ENCODE assay signal across 12 cellular contexts in the genomic region with DNA sequence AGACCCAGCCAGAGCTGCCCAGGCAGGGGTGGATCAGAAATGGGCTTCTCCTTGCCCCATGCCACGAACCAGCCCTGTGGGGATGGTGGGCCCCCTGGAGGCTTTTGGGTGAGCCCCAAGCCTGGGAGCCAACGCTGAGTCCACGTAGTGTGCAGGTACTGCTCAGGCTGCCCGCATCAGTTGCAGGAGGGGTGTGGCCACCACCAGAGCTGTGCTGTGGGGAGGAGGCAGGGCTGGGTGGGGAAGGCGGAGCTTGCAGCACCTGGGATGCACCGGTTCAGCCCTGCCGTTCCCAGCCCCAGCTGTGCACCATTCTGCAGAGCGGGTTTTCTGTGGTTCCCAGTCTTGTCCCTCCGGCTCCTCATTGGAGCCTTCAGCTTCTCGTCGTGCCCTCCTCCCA. TPM values are rescaled to one million over a fixed set of nuclear protein-coding genes. Genes with fewer than 3 reads are reported as not detected.
DNase-seq lines count a peak whose midpoint lies in the region; ATAC-seq and TF ChIP-seq lines count a peak whose summit lies in the region.
"Had no signal": no experiment of that assay in that cellular context is flagged by ENCODE, and none has a peak within 500 bp of the region (broad histone marks: within the 10 kb centered on the region; RNA-seq: fewer than 3 reads in every experiment).

No MANE protein-coding gene starts in this region.

- dilution Hi-C loops in mammary epithelial cell (cut with HindIII; ENCODE audit: low sequenced_read_pairs) = no loop called here

- no peaks in the 10 kb centered on the region for H3K4me1 Mint-ChIP-seq in neural progenitor cell
- no peaks in the 10 kb centered on the region for H3K4me1 Mint-ChIP-seq in activated CD4-positive, alpha-beta memory T cell treated with anti-CD3 and anti-CD28 coated beads, Interleukin-2, amount 10 ng/mL, durations not matched to agents 7 days and 5 days

- H3K27me3 ChIP-seq in mammary epithelial cell (ENCODE audit: insufficient read depth, low read length) (no peaks in the 10 kb centered on the region), neural progenitor cell (no peaks in the 10 kb centered on the region)
- H3K27me3 ChIP-seq: body of pancreas had no signal

- peak overlapping the region in 1 of 3 experiments; percentile 2 for H3K4me3 ChIP-seq in mammary epithelial cell (replicated peaks in 1 of 3; ENCODE audit: insufficient read depth in 1 of 3, low read depth in 2 of 3, low read length in 3 of 3)
- H3K4me3 ChIP-seq in neural progenitor cell = no peak overlapping the region
- H3K4me3 ChIP-seq: body of pancreas had no signal

- intact Hi-C loops in mammary epithelial cell (cut with micrococcal nuclease) = no loop called here

- WGBS in mammary epithelial cell (ENCODE audit: low coverage, missing lambda C conversion rate) = 12% methylated on average over 5 of the region's 11 CpGs

- peak; percentile 19 for DNase-seq in NCI-H82 (lab: John Stamatoyannopoulos, UW)
- no peak for DNase-seq in NCI-H82 treated with DMSO at 0.1 percent for 48 hours (lab: John Stamatoyannopoulos, UW; ENCODE audit: unreplicated experiment)
- peak; percentile 87 for DNase-seq in NCI-H2107 (lab: John Stamatoyannopoulos, UW)
- peak; percentile 77 for DNase-seq in mammary epithelial cell
- DNase-seq in neural progenitor cell (ENCODE audit: low spot score) = peak; percentile 64
- no peak for DNase-seq in central memory CD4-positive, alpha-beta T cell
- no peak for DNase-seq in activated CD4-positive, alpha-beta memory T cell treated with anti-CD3 and anti-CD28 coated beads, Interleukin-2, amount 10 ng/mL, durations not matched to agents 7 days and 5 days
- DNase-seq: activated T-cell treated with anti-CD3 and anti-CD28 coated beads, Interleukin-2, amount 50 U/mL, for 24 hours; body of pancreas; right cardiac atrium had no signal

- H3K4me2 ChIP-seq in mammary epithelial cell (ENCODE audit: insufficient read depth, low read depth, low read length) (peak overlapping the region; percentile 58), neural progenitor cell (peak overlapping the region; percentile 58)

- H3K36me3 ChIP-seq in mammary epithelial cell (ENCODE audit: insufficient read depth, low read length) (peaks cover 14% of the 10 kb centered on the region), neural progenitor cell (no peaks in the 10 kb centered on the region)

- no peak overlapping the region for H3K9ac ChIP-seq in mammary epithelial cell (ENCODE audit: insufficient read depth, low read length)
- no peak overlapping the region for H3K9ac ChIP-seq in neural progenitor cell

- no TSS peak for BruUV-seq in mammary epithelial cell (replicated peaks; lab: Mats Ljungman, UMichigan)

- in situ Hi-C loops in mammary epithelial cell (cut with MboI; ENCODE audit: low sequenced_read_pairs in 2 of 2) = loop anchor here in 1 of 2 donors (10.0 kb wide), 1 partner anchor 47 kb away; a partner anchor contains a TSS

- H2AFZ ChIP-seq in mammary epithelial cell (ENCODE audit: low read depth, low read length) (no peak overlapping the region), neural progenitor cell (replicated peaks) (peak overlapping the region; percentile 36)

- no peaks in the 10 kb centered on the region for H3K79me2 ChIP-seq in mammary epithelial cell (ENCODE audit: insufficient read depth, low read length)
- H3K79me2 ChIP-seq in neural progenitor cell (ENCODE audit: low read depth) = no peaks in the 10 kb centered on the region

- H3K27ac ChIP-seq in mammary epithelial cell (ENCODE audit: insufficient read depth, low read depth, low read length) (no peak overlapping the region), neural progenitor cell (no peak overlapping the region)
- H3K27ac ChIP-seq: body of pancreas had no signal

- TF ChIP-seq CTCF in mammary epithelial cell (conservative IDR thresholded peaks at IDR 0.05 in 1 of 2, IDR thresholded peaks at IDR 0.05 in 1 of 2; ENCODE audit: extremely low read depth in 1 of 2, insufficient read depth in 1 of 2, low read depth in 1 of 2, low read length in 2 of 2) = no peak
- no peak for TF ChIP-seq CTCF in neural progenitor cell (IDR thresholded peaks at IDR 0.05)

- no peak for ATAC-seq in GM21423 (IDR thresholded peaks at IDR 0.05; ENCODE audit: unreplicated experiment)
- ATAC-seq: body of pancreas had no signal

- H4K20me1 ChIP-seq in mammary epithelial cell (ENCODE audit: insufficient read depth, low read length) (no peaks in the 10 kb centered on the region), neural progenitor cell (ENCODE audit: low read depth) (no peaks in the 10 kb centered on the region)

- H3K9me3 ChIP-seq in mammary epithelial cell (replicated peaks; ENCODE audit: insufficient read depth, low read length) (no peaks in the 10 kb centered on the region), neural progenitor cell (ENCODE audit: low read depth) (no peaks in the 10 kb centered on the region)
- H3K9me3 ChIP-seq: body of pancreas had no signal

- H3K27ac Mint-ChIP-seq in neural progenitor cell = no peak overlapping the region
- H3K27ac Mint-ChIP-seq in activated CD4-positive, alpha-beta memory T cell treated with anti-CD3 and anti-CD28 coated beads, Interleukin-2, amount 10 ng/mL, durations not matched to agents 7 days and 5 days = no peak overlapping the region
- H3K27ac Mint-ChIP-seq: activated T-cell treated with anti-CD3 and anti-CD28 coated beads, Interleukin-2, amount 50 U/mL, for 24 hours had no signal

- H3K9me3 Mint-ChIP-seq in neural progenitor cell = no peaks in the 10 kb centered on the region
- no peaks in the 10 kb centered on the region for H3K9me3 Mint-ChIP-seq in activated CD4-positive, alpha-beta memory T cell treated with anti-CD3 and anti-CD28 coated beads, Interleukin-2, amount 10 ng/mL, durations not matched to agents 7 days and 5 days
- H3K9me3 Mint-ChIP-seq: activated T-cell treated with anti-CD3 and anti-CD28 coated beads, Interleukin-2, amount 50 U/mL, for 24 hours had no signal

- H3K4me3 Mint-ChIP-seq in neural progenitor cell = no peak overlapping the region
- no peak overlapping the region for H3K4me3 Mint-ChIP-seq in activated CD4-positive, alpha-beta memory T cell treated with anti-CD3 and anti-CD28 coated beads, Interleukin-2, amount 10 ng/mL, durations not matched to agents 7 days and 5 days
- H3K4me3 Mint-ChIP-seq: activated T-cell treated with anti-CD3 and anti-CD28 coated beads, Interleukin-2, amount 50 U/mL, for 24 hours had no signal

- POLR2A ChIA-PET in activated CD4-positive, alpha-beta memory T cell treated with anti-CD3 and anti-CD28 coated beads, Interleukin-2, amount 10 ng/mL, durations not matched to agents 7 days and 5 days (lab: Charles Lee) = interaction anchor here (0.6 kb wide), 1 partner anchor 10 kb away, joined by 3 read pairs; no protein-coding TSS in a partner anchor

- H3F3A ChIP-seq in neural progenitor cell (ENCODE audit: low read depth) = peaks cover 6% of the 10 kb centered on the region

- H3K4me1 ChIP-seq in mammary epithelial cell (ENCODE audit: insufficient read depth, low read length) (peaks cover 15% of the 10 kb centered on the region), neural progenitor cell (peaks cover 9% of the 10 kb centered on the region)
- H3K4me1 ChIP-seq: body of pancreas had no signal

- CTCF ChIA-PET in mammary epithelial cell (lab: Charles Lee; ENCODE audit: low non-redundant PET) = interaction anchor here (0.5 to 0.7 kb wide), 2 partner anchors 11 to 60 kb away, joined by 3 read pairs; no protein-coding TSS in a partner anchor
- CTCF ChIA-PET in activated CD4-positive, alpha-beta memory T cell treated with anti-CD3 and anti-CD28 coated beads, Interleukin-2, amount 10 ng/mL, durations not matched to agents 7 days and 5 days (lab: Charles Lee) = no interaction called here

- H3K36me3 Mint-ChIP-seq in neural progenitor cell = peaks cover 21% of the 10 kb centered on the region
- H3K36me3 Mint-ChIP-seq in activated CD4-positive, alpha-beta memory T cell treated with anti-CD3 and anti-CD28 coated beads, Interleukin-2, amount 10 ng/mL, durations not matched to agents 7 days and 5 days (ENCODE audit: low read depth) = peaks cover 18% of the 10 kb centered on the region

- peaks cover 3% of the 10 kb centered on the region for H3K27me3 Mint-ChIP-seq in neural progenitor cell (ENCODE audit: insufficient read depth, low read depth)
- H3K27me3 Mint-ChIP-seq in activated CD4-positive, alpha-beta memory T cell treated with anti-CD3 and anti-CD28 coated beads, Interleukin-2, amount 10 ng/mL, durations not matched to agents 7 days and 5 days = no peaks in the 10 kb centered on the region
- H3K27me3 Mint-ChIP-seq: activated T-cell treated with anti-CD3 and anti-CD28 coated beads, Interleukin-2, amount 50 U/mL, for 24 hours had no signal

RNA-seq across cellular contexts. Expression of a gene that starts 36.3 kb away (rescaled TPM):
- not detected for total RNA-seq in mammary epithelial cell
- not detected for polyA plus RNA-seq in mammary epithelial cell
- not detected for polyA minus RNA-seq in mammary epithelial cell
- not detected in 2 replicates for total RNA-seq in neural progenitor cell (ENCODE audit: low replicate concordance)
- total RNA-seq in activated CD4-positive, alpha-beta memory T cell treated with anti-CD3 and anti-CD28 coated beads, Interleukin-2, amount 10 ng/mL, durations not matched to agents 7 days and 5 days = not detected
- total RNA-seq: body of pancreas, epithelial cell of proximal tubule, right cardiac atrium had no signal
- polyA plus RNA-seq: right cardiac atrium had no signal

RNA-seq across cellular contexts. Expression of a gene that starts 45.2 kb away (rescaled TPM):
- total RNA-seq in mammary epithelial cell (under 1 TPM; 0.50 to 0.66 TPM), neural progenitor cell (ENCODE audit: low replicate concordance) (0.24 and 0.46 TPM in 2 replicates)
- polyA plus RNA-seq in mammary epithelial cell = not detected
- not detected for polyA minus RNA-seq in mammary epithelial cell
- under 1 TPM in 1 of 2 experiments, not detected in 1; 0.38 TPM for total RNA-seq in activated CD4-positive, alpha-beta memory T cell treated with anti-CD3 and anti-CD28 coated beads, Interleukin-2, amount 10 ng/mL, durations not matched to agents 7 days and 5 days
- total RNA-seq: epithelial cell of proximal tubule had no signal

RNA-seq across cellular contexts. Expression of a gene that starts 59.1 kb away (rescaled TPM):
- 10 to 100 TPM; 17.7 to 53.6 TPM for total RNA-seq in mammary epithelial cell
- 14.3 TPM for polyA plus RNA-seq in mammary epithelial cell
- 50.3 TPM for polyA minus RNA-seq in mammary epithelial cell
- 1.9 and 4.3 TPM in 2 replicates for total RNA-seq in neural progenitor cell (ENCODE audit: low replicate concordance)
- 10 to 100 TPM; 26.0 to 29.6 TPM for total RNA-seq in activated CD4-positive, alpha-beta memory T cell treated with anti-CD3 and anti-CD28 coated beads, Interleukin-2, amount 10 ng/mL, durations not matched to agents 7 days and 5 days

Comparison
In these comparisons a context has a peak if more than half of its experiments do, and no peak if none do; other contexts are left out.
1. DNase-seq: peak in NCI-H82 (single experiment), NCI-H2107 (single experiment), mammary epithelial cell (single experiment) and neural progenitor cell (single experiment); none in NCI-H82 treated with DMSO at 0.1 percent for 48 hours (single experiment), central memory CD4-positive, alpha-beta T cell (single experiment) and activated CD4-positive, alpha-beta memory T cell treated with anti-CD3 and anti-CD28 coated beads, Interleukin-2, amount 10 ng/mL, durations not matched to agents 7 days and 5 days (single experiment).